In the genomic region with DNA sequence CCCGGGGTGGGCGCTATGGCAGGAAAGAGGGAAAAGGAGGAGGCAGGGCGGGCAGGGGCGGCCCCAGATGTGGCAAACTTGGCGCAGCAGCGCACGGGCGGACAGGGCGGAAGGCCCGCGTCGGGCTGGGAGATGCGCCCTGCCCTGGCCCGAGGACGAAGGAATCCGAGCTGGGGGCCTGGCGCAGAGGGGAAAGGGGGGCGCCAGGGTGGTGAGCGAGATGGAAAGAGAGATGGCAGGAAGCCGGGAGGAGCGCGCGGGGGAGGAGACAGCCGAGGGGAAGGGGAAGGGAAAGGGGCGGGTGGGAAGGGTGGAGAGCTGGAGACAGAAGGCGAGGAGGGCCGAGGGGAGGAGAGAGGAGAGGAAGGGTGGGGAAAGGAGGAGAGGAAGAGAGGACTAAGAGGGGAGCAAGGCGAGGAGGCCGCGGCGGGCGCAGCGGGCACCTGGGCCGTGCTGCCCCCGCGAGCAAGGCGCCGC, we compare ENCODE assay signal across 1 cellular context.
TF ChIP-seq lines count a peak whose summit lies in the region.

A gene (plus strand): TSS at position 380 of the 477 bp plus-strand sequence. CDS start 147 bp downstream, outside the sequence.

TF ChIP-seq in HEK293, 187 proteins besides CTCF, POLR2A, EP300 and RAD21 (continued from another document and continues in another):
- TF ChIP-seq, protein P1, sequence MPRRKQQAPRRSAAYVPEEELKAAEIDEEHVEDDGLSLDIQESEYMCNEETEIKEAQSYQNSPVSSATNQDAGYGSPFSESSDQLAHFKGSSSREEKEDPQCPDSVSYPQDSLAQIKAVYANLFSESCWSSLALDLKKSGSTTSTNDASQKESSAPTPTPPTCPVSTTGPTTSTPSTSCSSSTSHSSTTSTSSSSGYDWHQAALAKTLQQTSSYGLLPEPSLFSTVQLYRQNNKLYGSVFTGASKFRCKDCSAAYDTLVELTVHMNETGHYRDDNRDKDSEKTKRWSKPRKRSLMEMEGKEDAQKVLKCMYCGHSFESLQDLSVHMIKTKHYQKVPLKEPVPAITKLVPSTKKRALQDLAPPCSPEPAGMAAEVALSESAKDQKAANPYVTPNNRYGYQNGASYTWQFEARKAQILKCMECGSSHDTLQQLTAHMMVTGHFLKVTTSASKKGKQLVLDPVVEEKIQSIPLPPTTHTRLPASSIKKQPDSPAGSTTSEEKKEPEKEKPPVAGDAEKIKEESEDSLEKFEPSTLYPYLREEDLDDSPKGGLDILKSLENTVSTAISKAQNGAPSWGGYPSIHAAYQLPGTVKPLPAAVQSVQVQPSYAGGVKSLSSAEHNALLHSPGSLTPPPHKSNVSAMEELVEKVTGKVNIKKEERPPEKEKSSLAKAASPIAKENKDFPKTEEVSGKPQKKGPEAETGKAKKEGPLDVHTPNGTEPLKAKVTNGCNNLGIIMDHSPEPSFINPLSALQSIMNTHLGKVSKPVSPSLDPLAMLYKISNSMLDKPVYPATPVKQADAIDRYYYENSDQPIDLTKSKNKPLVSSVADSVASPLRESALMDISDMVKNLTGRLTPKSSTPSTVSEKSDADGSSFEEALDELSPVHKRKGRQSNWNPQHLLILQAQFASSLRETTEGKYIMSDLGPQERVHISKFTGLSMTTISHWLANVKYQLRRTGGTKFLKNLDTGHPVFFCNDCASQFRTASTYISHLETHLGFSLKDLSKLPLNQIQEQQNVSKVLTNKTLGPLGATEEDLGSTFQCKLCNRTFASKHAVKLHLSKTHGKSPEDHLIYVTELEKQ (tag by site-specific recombination; IDR thresholded peaks at IDR 0.05; ENCODE audit: borderline replicate concordance), result no peak
- TF ChIP-seq TRIM28 (IDR thresholded peaks at IDR 0.05; ENCODE audit: borderline replicate concordance, low read length) (no peak), MEIS1 (CRISPR knock-in tag; IDR thresholded peaks at IDR 0.05; ENCODE audit: borderline replicate concordance) (no peak), ZNF350 (tag by site-specific recombination; IDR thresholded peaks at IDR 0.05) (no peak), ZNF501 (tag by site-specific recombination; IDR thresholded peaks at IDR 0.05) (0 out of 2 replicates have a peak, but pooled peaks have one; percentile 45), ZNF391 (tag by site-specific recombination; IDR thresholded peaks at IDR 0.05; ENCODE audit: borderline replicate concordance, low read depth) (0 out of 2 replicates have a peak, but pooled peaks have one; percentile 68), ZSCAN23 (tag by site-specific recombination; IDR thresholded peaks at IDR 0.05) (no peak), ZNF19 (tag by site-specific recombination; IDR thresholded peaks at IDR 0.05; ENCODE audit: low read depth) (no peak), TCF7L2 (IDR thresholded peaks at IDR 0.05; ENCODE audit: borderline replicate concordance, low read depth, low read length) (no peak), SCRT2 (tag by site-specific recombination; IDR thresholded peaks at IDR 0.05) (no peak), ZNF121 (tag by site-specific recombination; IDR thresholded peaks at IDR 0.05) (no peak), ZNF23 (tag by site-specific recombination; IDR thresholded peaks at IDR 0.05; ENCODE audit: borderline replicate concordance) (no peak), SETDB1 (IDR thresholded peaks at IDR 0.05; ENCODE audit: insufficient read length, low read length) (no peak), ZNF214 (tag by site-specific recombination; IDR thresholded peaks at IDR 0.05; ENCODE audit: borderline replicate concordance) (no peak), SALL2 (tag by site-specific recombination; IDR thresholded peaks at IDR 0.05; ENCODE audit: borderline replicate concordance) (no peak), ZNF266 (tag by site-specific recombination; IDR thresholded peaks at IDR 0.05; ENCODE audit: low read depth) (no peak), ZNF664 (tag by site-specific recombination; IDR thresholded peaks at IDR 0.05) (no peak), ZNF785 (tag by site-specific recombination; IDR thresholded peaks at IDR 0.05) (no peak), ZNF530 (tag by site-specific recombination; IDR thresholded peaks at IDR 0.05; ENCODE audit: low read depth) (peak; percentile 98), ZFP37 (tag by site-specific recombination; IDR thresholded peaks at IDR 0.05) (no peak), ZBTB8A (tag by site-specific recombination; IDR thresholded peaks at IDR 0.05) (peak; percentile 22), GFI1B (tag by site-specific recombination; IDR thresholded peaks at IDR 0.05) (no peak), ZNF157 (tag by site-specific recombination; IDR thresholded peaks at IDR 0.05) (no peak), REPIN1 (tag by site-specific recombination; IDR thresholded peaks at IDR 0.05; ENCODE audit: low read depth) (no peak), ZNF354C (tag by site-specific recombination; IDR thresholded peaks at IDR 0.05; ENCODE audit: borderline replicate concordance, low read depth) (no peak), RBAK (tag by site-specific recombination; IDR thresholded peaks at IDR 0.05) (no peak)
- TF ChIP-seq, protein P2, sequence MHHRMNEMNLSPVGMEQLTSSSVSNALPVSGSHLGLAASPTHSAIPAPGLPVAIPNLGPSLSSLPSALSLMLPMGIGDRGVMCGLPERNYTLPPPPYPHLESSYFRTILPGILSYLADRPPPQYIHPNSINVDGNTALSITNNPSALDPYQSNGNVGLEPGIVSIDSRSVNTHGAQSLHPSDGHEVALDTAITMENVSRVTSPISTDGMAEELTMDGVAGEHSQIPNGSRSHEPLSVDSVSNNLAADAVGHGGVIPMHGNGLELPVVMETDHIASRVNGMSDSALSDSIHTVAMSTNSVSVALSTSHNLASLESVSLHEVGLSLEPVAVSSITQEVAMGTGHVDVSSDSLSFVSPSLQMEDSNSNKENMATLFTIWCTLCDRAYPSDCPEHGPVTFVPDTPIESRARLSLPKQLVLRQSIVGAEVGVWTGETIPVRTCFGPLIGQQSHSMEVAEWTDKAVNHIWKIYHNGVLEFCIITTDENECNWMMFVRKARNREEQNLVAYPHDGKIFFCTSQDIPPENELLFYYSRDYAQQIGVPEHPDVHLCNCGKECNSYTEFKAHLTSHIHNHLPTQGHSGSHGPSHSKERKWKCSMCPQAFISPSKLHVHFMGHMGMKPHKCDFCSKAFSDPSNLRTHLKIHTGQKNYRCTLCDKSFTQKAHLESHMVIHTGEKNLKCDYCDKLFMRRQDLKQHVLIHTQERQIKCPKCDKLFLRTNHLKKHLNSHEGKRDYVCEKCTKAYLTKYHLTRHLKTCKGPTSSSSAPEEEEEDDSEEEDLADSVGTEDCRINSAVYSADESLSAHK (tag by site-specific recombination; IDR thresholded peaks at IDR 0.05), result no peak
- TF ChIP-seq, protein P3, sequence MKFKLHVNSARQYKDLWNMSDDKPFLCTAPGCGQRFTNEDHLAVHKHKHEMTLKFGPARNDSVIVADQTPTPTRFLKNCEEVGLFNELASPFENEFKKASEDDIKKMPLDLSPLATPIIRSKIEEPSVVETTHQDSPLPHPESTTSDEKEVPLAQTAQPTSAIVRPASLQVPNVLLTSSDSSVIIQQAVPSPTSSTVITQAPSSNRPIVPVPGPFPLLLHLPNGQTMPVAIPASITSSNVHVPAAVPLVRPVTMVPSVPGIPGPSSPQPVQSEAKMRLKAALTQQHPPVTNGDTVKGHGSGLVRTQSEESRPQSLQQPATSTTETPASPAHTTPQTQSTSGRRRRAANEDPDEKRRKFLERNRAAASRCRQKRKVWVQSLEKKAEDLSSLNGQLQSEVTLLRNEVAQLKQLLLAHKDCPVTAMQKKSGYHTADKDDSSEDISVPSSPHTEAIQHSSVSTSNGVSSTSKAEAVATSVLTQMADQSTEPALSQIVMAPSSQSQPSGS (tag by site-specific recombination; IDR thresholded peaks at IDR 0.05; ENCODE audit: low read depth), result no peak
- TF ChIP-seq, protein P4, sequence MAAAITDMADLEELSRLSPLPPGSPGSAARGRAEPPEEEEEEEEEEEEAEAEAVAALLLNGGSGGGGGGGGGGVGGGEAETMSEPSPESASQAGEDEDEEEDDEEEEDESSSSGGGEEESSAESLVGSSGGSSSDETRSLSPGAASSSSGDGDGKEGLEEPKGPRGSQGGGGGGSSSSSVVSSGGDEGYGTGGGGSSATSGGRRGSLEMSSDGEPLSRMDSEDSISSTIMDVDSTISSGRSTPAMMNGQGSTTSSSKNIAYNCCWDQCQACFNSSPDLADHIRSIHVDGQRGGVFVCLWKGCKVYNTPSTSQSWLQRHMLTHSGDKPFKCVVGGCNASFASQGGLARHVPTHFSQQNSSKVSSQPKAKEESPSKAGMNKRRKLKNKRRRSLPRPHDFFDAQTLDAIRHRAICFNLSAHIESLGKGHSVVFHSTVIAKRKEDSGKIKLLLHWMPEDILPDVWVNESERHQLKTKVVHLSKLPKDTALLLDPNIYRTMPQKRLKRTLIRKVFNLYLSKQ (tag by site-specific recombination; IDR thresholded peaks at IDR 0.05; ENCODE audit: borderline replicate concordance), result no peak
- TF ChIP-seq, protein P5, sequence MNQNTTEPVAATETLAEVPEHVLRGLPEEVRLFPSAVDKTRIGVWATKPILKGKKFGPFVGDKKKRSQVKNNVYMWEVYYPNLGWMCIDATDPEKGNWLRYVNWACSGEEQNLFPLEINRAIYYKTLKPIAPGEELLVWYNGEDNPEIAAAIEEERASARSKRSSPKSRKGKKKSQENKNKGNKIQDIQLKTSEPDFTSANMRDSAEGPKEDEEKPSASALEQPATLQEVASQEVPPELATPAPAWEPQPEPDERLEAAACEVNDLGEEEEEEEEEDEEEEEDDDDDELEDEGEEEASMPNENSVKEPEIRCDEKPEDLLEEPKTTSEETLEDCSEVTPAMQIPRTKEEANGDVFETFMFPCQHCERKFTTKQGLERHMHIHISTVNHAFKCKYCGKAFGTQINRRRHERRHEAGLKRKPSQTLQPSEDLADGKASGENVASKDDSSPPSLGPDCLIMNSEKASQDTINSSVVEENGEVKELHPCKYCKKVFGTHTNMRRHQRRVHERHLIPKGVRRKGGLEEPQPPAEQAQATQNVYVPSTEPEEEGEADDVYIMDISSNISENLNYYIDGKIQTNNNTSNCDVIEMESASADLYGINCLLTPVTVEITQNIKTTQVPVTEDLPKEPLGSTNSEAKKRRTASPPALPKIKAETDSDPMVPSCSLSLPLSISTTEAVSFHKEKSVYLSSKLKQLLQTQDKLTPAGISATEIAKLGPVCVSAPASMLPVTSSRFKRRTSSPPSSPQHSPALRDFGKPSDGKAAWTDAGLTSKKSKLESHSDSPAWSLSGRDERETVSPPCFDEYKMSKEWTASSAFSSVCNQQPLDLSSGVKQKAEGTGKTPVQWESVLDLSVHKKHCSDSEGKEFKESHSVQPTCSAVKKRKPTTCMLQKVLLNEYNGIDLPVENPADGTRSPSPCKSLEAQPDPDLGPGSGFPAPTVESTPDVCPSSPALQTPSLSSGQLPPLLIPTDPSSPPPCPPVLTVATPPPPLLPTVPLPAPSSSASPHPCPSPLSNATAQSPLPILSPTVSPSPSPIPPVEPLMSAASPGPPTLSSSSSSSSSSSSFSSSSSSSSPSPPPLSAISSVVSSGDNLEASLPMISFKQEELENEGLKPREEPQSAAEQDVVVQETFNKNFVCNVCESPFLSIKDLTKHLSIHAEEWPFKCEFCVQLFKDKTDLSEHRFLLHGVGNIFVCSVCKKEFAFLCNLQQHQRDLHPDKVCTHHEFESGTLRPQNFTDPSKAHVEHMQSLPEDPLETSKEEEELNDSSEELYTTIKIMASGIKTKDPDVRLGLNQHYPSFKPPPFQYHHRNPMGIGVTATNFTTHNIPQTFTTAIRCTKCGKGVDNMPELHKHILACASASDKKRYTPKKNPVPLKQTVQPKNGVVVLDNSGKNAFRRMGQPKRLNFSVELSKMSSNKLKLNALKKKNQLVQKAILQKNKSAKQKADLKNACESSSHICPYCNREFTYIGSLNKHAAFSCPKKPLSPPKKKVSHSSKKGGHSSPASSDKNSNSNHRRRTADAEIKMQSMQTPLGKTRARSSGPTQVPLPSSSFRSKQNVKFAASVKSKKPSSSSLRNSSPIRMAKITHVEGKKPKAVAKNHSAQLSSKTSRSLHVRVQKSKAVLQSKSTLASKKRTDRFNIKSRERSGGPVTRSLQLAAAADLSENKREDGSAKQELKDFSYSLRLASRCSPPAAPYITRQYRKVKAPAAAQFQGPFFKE (tag by site-specific recombination; IDR thresholded peaks at IDR 0.05; ENCODE audit: borderline replicate concordance), result no peak
- TF ChIP-seq, protein P6, sequence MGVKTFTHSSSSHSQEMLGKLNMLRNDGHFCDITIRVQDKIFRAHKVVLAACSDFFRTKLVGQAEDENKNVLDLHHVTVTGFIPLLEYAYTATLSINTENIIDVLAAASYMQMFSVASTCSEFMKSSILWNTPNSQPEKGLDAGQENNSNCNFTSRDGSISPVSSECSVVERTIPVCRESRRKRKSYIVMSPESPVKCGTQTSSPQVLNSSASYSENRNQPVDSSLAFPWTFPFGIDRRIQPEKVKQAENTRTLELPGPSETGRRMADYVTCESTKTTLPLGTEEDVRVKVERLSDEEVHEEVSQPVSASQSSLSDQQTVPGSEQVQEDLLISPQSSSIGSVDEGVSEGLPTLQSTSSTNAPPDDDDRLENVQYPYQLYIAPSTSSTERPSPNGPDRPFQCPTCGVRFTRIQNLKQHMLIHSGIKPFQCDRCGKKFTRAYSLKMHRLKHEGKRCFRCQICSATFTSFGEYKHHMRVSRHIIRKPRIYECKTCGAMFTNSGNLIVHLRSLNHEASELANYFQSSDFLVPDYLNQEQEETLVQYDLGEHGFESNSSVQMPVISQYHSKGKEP (tag by site-specific recombination; IDR thresholded peaks at IDR 0.05), result no peak
- TF ChIP-seq, protein P7, sequence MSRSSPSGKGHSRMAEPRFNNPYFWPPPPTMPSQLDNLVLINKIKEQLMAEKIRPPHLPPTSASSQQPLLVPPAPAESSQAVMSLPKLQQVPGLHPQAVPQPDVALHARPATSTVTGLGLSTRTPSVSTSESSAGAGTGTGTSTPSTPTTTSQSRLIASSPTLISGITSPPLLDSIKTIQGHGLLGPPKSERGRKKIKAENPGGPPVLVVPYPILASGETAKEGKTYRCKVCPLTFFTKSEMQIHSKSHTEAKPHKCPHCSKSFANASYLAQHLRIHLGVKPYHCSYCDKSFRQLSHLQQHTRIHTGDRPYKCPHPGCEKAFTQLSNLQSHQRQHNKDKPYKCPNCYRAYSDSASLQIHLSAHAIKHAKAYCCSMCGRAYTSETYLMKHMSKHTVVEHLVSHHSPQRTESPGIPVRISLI (tag by site-specific recombination; IDR thresholded peaks at IDR 0.05), result no peak
- TF ChIP-seq, protein P8, sequence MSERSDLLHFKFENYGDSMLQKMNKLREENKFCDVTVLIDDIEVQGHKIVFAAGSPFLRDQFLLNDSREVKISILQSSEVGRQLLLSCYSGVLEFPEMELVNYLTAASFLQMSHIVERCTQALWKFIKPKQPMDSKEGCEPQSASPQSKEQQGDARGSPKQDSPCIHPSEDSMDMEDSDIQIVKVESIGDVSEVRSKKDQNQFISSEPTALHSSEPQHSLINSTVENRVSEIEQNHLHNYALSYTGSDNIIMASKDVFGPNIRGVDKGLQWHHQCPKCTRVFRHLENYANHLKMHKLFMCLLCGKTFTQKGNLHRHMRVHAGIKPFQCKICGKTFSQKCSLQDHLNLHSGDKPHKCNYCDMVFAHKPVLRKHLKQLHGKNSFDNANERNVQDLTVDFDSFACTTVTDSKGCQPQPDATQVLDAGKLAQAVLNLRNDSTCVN (tag by site-specific recombination; optimal IDR thresholded peaks at IDR 0.05), result no peak
